ENCODE assay signal across 8 cellular contexts in the genomic region with DNA sequence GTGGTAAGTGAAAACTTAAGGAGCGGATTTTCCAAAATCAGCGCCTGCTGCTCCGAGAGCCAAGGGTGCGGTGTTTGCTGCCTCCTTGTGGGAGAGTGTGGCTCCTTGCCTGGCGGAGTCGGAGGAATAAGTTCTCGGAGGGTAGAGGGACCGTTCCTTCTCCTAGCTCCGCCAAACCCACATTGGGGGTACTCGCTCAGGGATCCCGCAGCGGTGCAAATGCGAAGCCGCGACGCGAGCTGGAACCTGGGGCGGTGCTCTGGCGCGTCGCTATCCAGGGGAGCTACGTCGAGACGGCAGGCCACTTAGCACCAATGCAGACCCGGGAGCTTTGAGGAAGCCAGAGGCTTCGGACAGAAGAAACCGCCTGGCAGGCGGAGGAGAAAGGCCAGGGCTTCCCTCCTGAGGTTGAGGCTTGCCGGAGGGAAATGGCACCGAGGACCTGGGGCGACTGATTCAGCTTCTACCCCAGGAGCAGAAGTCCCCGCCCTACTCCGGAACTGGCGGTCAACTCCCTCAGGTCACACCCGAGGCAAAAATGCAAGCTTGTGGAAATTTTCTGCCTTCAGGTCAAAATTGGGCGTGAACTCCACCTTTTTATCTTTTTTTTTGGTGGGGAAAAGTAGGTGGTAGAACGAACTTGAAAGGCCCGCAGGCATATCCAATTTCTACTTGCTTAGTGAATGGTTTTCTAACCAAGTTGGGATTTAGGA. TPM values are rescaled to one million over a fixed set of nuclear protein-coding genes. Genes with fewer than 3 reads are reported as not detected.
DNase-seq lines count a peak whose midpoint lies in the region; ATAC-seq, FAIRE-seq and TF ChIP-seq lines count a peak whose summit lies in the region.

No MANE protein-coding gene starts in this region.

- no peaks in the 10 kb centered on the region for H3K79me2 ChIP-seq in HepG2 (ENCODE audit: insufficient read depth, low read length)

- TF ChIP-seq RAD21 in HepG2 (CRISPR knock-in tag; IDR thresholded peaks at IDR 0.05): no peak

- CTCF ChIA-PET in HepG2 (lab: Yijun Ruan, JAX; ENCODE audit: low intra/inter-chr PET ratio, low total read pairs): interaction anchor here (1.8 kb wide), 1 partner anchor 103 kb away, joined by 5 read pairs; no protein-coding TSS in a partner anchor

- peak overlapping the region; percentile 92 for H2AFZ ChIP-seq in HepG2 (ENCODE audit: low read length)

- TF ChIP-seq CTCF in colonic mucosa (IDR thresholded peaks at IDR 0.05) (peak; percentile 32), HepG2 (CRISPR knock-in tag; IDR thresholded peaks at IDR 0.05) (peak; percentile 74)

- intact Hi-C loops in colonic mucosa (cut with DNase I) (no loop called here), HepG2 (cut with micrococcal nuclease; ENCODE audit: unreplicated experiment) (loop anchor here (1.0 kb wide), 1 partner anchor 104 kb away; no protein-coding TSS in a partner anchor)

- H4K20me1 ChIP-seq in HepG2 (ENCODE audit: insufficient read depth, low read length): no peaks in the 10 kb centered on the region

- H3K36me3 ChIP-seq in colonic mucosa (no peaks in the 10 kb centered on the region), HepG2 (replicated peaks in 1 of 2; ENCODE audit: control insufficient read depth in 1 of 2, insufficient read depth in 2 of 2, low read length in 2 of 2) (no peaks in the 10 kb centered on the region)

- H3K27ac ChIP-seq in colonic mucosa (no peak overlapping the region), HepG2 (ENCODE audit: extremely low read length, insufficient read depth, low read length) (no peak overlapping the region)

- ATAC-seq in HG02571 (IDR thresholded peaks at IDR 0.05; ENCODE audit: unreplicated experiment) (peak; percentile 83), HepG2 (peak; percentile 91)

- DNase-seq in NCI-H2171 treated with DMSO at 0.1 percent for 48 hours (lab: John Stamatoyannopoulos, UW) (peak; percentile 7), NCI-H2171 (lab: John Stamatoyannopoulos, UW) (no peak), MV-4-11 (lab: John Stamatoyannopoulos, UW) (peak; percentile 60), colonic mucosa (peak; percentile 45), HepG2 (ENCODE audit: low spot score) (peak; percentile 5)
- DNase-seq in activated CD4-positive, CD25-positive, alpha-beta regulatory T cell treated with anti-CD3 and anti-CD28 coated beads, Interleukin-2, amount 50 U/mL, for 72 hours: peak; percentile 59
- peak; percentile 52 for DNase-seq in stimulated activated CD4-positive, alpha-beta T cell treated with anti-CD3 and anti-CD28 coated beads, Interleukin-4, amount 100 ng/mL, for 24 hours

- peak overlapping the region; percentile 91 for H3K4me2 ChIP-seq in HepG2 (ENCODE audit: low read depth, low read length)

- BruUV-seq in HepG2 (replicated peaks; lab: Mats Ljungman, UMichigan): no TSS peak

- no peak for TF ChIP-seq POLR2A in HepG2 (IDR thresholded peaks at IDR 0.05; ENCODE audit: insufficient read depth in 1 of 2, low read depth in 2 of 2, low read length in 2 of 2)

- in situ Hi-C loops in HepG2 (cut with HindIII; ENCODE audit: extremely low pct_ligation_motif_present, low pct_unique_long_range_greater_than_20kb): no loop called here

- TF ChIP-seq EP300 in HepG2 (IDR thresholded peaks at IDR 0.05; ENCODE audit: low read depth in 2 of 2, low read length in 2 of 2) (no peak), HepG2 (CRISPR knock-in tag; IDR thresholded peaks at IDR 0.05; ENCODE audit: borderline replicate concordance) (no peak)

- H3K4me1 ChIP-seq in colonic mucosa: no peaks in the 10 kb centered on the region
- 0 out of 2 replicates have a peak, but pooled peaks cover 6% of the 10 kb centered on the region for H3K4me1 ChIP-seq in HepG2 (ENCODE audit: insufficient read depth, low read length)

- H3K9ac ChIP-seq in colonic mucosa (ENCODE audit: low read depth in 2 of 2, low read length in 2 of 2) (peak overlapping the region; percentile 57 to 62), HepG2 (ENCODE audit: insufficient read depth, low read depth, low read length) (peak overlapping the region; percentile 34; the same call in 1 of the 2 replicates)

- H3K9me3 ChIP-seq in colonic mucosa: no peaks in the 10 kb centered on the region
- H3K9me3 ChIP-seq in HepG2 (ENCODE audit: low read length): no peaks in the 10 kb centered on the region

- H3K4me3 ChIP-seq in colonic mucosa: peak overlapping the region; percentile 46
- H3K4me3 ChIP-seq in HepG2 (replicated peaks in 1 of 3; ENCODE audit: insufficient read depth in 1 of 3, low read depth in 2 of 3, low read length in 3 of 3): peak overlapping the region; percentile 55 to 74 (median 62)

- 4% methylated on average over 14 of the region's 38 CpGs for WGBS in HepG2 (ENCODE audit: low lambda C conversion rate)

- H3K27me3 ChIP-seq in colonic mucosa (no peaks in the 10 kb centered on the region), HepG2 (ENCODE audit: control insufficient read depth in 1 of 2, insufficient read depth in 2 of 2, low read length in 2 of 2) (peaks cover 0 to 6% of the 10 kb centered on the region in 2 experiments; a peak in 3 of 5 replicates)

- POLR2A ChIA-PET in HepG2 (lab: Yijun Ruan, JAX): no interaction called here

- FAIRE-seq in HepG2 (lab: Jason Lieb, UNC): peak; percentile 32

RNA-seq across cellular contexts. Expression of a gene that starts 5.7 kb away (rescaled TPM):
- total RNA-seq in colonic mucosa (under 1 TPM in 1 of 2 donors, not detected in 1; 0.16 TPM), HepG2 (2016; rRNA removed; fragmentation: Illumina TruSeq; extraction: Trizol) (not detected in 2 replicates)
- not detected in 2 replicates for total RNA-seq in HepG2 (2016; cell fraction: cytosol; rRNA removed; fragmentation: Illumina TruSeq; extraction: Trizol; ENCODE audit: low read depth)
- not detected in 2 replicates for total RNA-seq in HepG2 (2016; cell fraction: insoluble cytoplasmic fraction; rRNA removed; fragmentation: Illumina TruSeq; extraction: Trizol)
- not detected in 2 replicates for total RNA-seq in HepG2 (2016; cell fraction: membrane; rRNA removed; fragmentation: Illumina TruSeq; extraction: Trizol)
- total RNA-seq in HepG2 (2016; cell fraction: nucleus; rRNA removed; fragmentation: Illumina TruSeq; extraction: Trizol): not detected in 2 replicates
- not detected in 2 replicates for polyA plus RNA-seq in HepG2 (2011; rRNA removed)
- not detected in 2 replicates for polyA plus RNA-seq in HepG2 (2011; cell fraction: cytosol; rRNA removed)
- polyA plus RNA-seq in HepG2 (2011; cell fraction: nucleus; rRNA removed): not detected in 2 replicates
- polyA plus RNA-seq in HepG2 (2012): not detected in 2 replicates
- polyA plus RNA-seq in HepG2 (2016; cell fraction: cytosol; fragmentation: Illumina TruSeq; extraction: Trizol; ENCODE audit: low read depth): not detected in 2 replicates
- not detected in 2 replicates for polyA plus RNA-seq in HepG2 (2016; cell fraction: insoluble cytoplasmic fraction; fragmentation: Illumina TruSeq; extraction: Trizol; ENCODE audit: low read depth)
- polyA plus RNA-seq in HepG2 (2016; cell fraction: membrane; fragmentation: Illumina TruSeq; extraction: Trizol; ENCODE audit: low read depth): not detected in 2 replicates
- polyA plus RNA-seq in HepG2 (2016; cell fraction: nucleus; fragmentation: Illumina TruSeq; extraction: Trizol; ENCODE audit: insufficient read depth, low read depth): not detected in 2 replicates
- not detected in 2 replicates for polyA minus RNA-seq in HepG2 (2011; rRNA and poly(A)+ RNA removed; ENCODE audit: low replicate concordance)
- not detected in 2 replicates for polyA minus RNA-seq in HepG2 (2011; cell fraction: cytosol; rRNA and poly(A)+ RNA removed)
- polyA minus RNA-seq in HepG2 (2011; cell fraction: nucleus; rRNA and poly(A)+ RNA removed): not detected in 2 replicates

RNA-seq across cellular contexts. Expression of a gene that starts 19.3 kb away (rescaled TPM):
- total RNA-seq in colonic mucosa: not detected
- total RNA-seq in HepG2 (2016; rRNA removed; fragmentation: Illumina TruSeq; extraction: Trizol): not detected in 2 replicates
- not detected in 2 replicates for total RNA-seq in HepG2 (2016; cell fraction: cytosol; rRNA removed; fragmentation: Illumina TruSeq; extraction: Trizol; ENCODE audit: low read depth)
- not detected in 2 replicates for total RNA-seq in HepG2 (2016; cell fraction: insoluble cytoplasmic fraction; rRNA removed; fragmentation: Illumina TruSeq; extraction: Trizol)
- total RNA-seq in HepG2 (2016; cell fraction: membrane; rRNA removed; fragmentation: Illumina TruSeq; extraction: Trizol): not detected in 2 replicates
- total RNA-seq in HepG2 (2016; cell fraction: nucleus; rRNA removed; fragmentation: Illumina TruSeq; extraction: Trizol): not detected in 2 replicates
- polyA plus RNA-seq in HepG2 (2011; rRNA removed): not detected in 2 replicates
- polyA plus RNA-seq in HepG2 (2011; cell fraction: cytosol; rRNA removed): not detected in 2 replicates
- not detected in 2 replicates for polyA plus RNA-seq in HepG2 (2011; cell fraction: nucleus; rRNA removed)
- polyA plus RNA-seq in HepG2 (2012): not detected in 2 replicates
- polyA plus RNA-seq in HepG2 (2016; cell fraction: cytosol; fragmentation: Illumina TruSeq; extraction: Trizol; ENCODE audit: low read depth): not detected in 2 replicates
- polyA plus RNA-seq in HepG2 (2016; cell fraction: insoluble cytoplasmic fraction; fragmentation: Illumina TruSeq; extraction: Trizol; ENCODE audit: low read depth): not detected in 2 replicates
- polyA plus RNA-seq in HepG2 (2016; cell fraction: membrane; fragmentation: Illumina TruSeq; extraction: Trizol; ENCODE audit: low read depth): not detected in 2 replicates
- polyA plus RNA-seq in HepG2 (2016; cell fraction: nucleus; fragmentation: Illumina TruSeq; extraction: Trizol; ENCODE audit: insufficient read depth, low read depth): not detected in 2 replicates
- not detected in 2 replicates for polyA minus RNA-seq in HepG2 (2011; rRNA and poly(A)+ RNA removed; ENCODE audit: low replicate concordance)
- polyA minus RNA-seq in HepG2 (2011; cell fraction: cytosol; rRNA and poly(A)+ RNA removed): not detected in 2 replicates
- polyA minus RNA-seq in HepG2 (2011; cell fraction: nucleus; rRNA and poly(A)+ RNA removed): not detected in 2 replicates

RNA-seq across cellular contexts. Expression of a gene that starts 26.5 kb away (rescaled TPM):
- total RNA-seq in colonic mucosa (not detected), HepG2 (2016; rRNA removed; fragmentation: Illumina TruSeq; extraction: Trizol) (not detected in 2 replicates)
- total RNA-seq in HepG2 (2016; cell fraction: cytosol; rRNA removed; fragmentation: Illumina TruSeq; extraction: Trizol; ENCODE audit: low read depth): not detected in 2 replicates
- not detected in 2 replicates for total RNA-seq in HepG2 (2016; cell fraction: insoluble cytoplasmic fraction; rRNA removed; fragmentation: Illumina TruSeq; extraction: Trizol)
- total RNA-seq in HepG2 (2016; cell fraction: membrane; rRNA removed; fragmentation: Illumina TruSeq; extraction: Trizol): not detected in 2 replicates
- not detected in 2 replicates for total RNA-seq in HepG2 (2016; cell fraction: nucleus; rRNA removed; fragmentation: Illumina TruSeq; extraction: Trizol)
- polyA plus RNA-seq in HepG2 (2011; rRNA removed): not detected in 2 replicates
- polyA plus RNA-seq in HepG2 (2011; cell fraction: cytosol; rRNA removed): not detected in 2 replicates
- not detected in 2 replicates for polyA plus RNA-seq in HepG2 (2011; cell fraction: nucleus; rRNA removed)
- polyA plus RNA-seq in HepG2 (2012): not detected in 2 replicates
- polyA plus RNA-seq in HepG2 (2016; cell fraction: cytosol; fragmentation: Illumina TruSeq; extraction: Trizol; ENCODE audit: low read depth): not detected in 2 replicates
- polyA plus RNA-seq in HepG2 (2016; cell fraction: insoluble cytoplasmic fraction; fragmentation: Illumina TruSeq; extraction: Trizol; ENCODE audit: low read depth): not detected in 2 replicates
- not detected in 2 replicates for polyA plus RNA-seq in HepG2 (2016; cell fraction: membrane; fragmentation: Illumina TruSeq; extraction: Trizol; ENCODE audit: low read depth)
- polyA plus RNA-seq in HepG2 (2016; cell fraction: nucleus; fragmentation: Illumina TruSeq; extraction: Trizol; ENCODE audit: insufficient read depth, low read depth): not detected in 2 replicates
- polyA minus RNA-seq in HepG2 (2011; rRNA and poly(A)+ RNA removed; ENCODE audit: low replicate concordance): not detected in 2 replicates
- polyA minus RNA-seq in HepG2 (2011; cell fraction: cytosol; rRNA and poly(A)+ RNA removed): not detected in 2 replicates
- not detected in 2 replicates for polyA minus RNA-seq in HepG2 (2011; cell fraction: nucleus; rRNA and poly(A)+ RNA removed)

RNA-seq across cellular contexts. Expression of a gene that starts 34.9 kb away (rescaled TPM):
- total RNA-seq in colonic mucosa: not detected
- total RNA-seq in HepG2 (2016; rRNA removed; fragmentation: Illumina TruSeq; extraction: Trizol): not detected in 2 replicates
- not detected in 2 replicates for total RNA-seq in HepG2 (2016; cell fraction: cytosol; rRNA removed; fragmentation: Illumina TruSeq; extraction: Trizol; ENCODE audit: low read depth)
- not detected in 2 replicates for total RNA-seq in HepG2 (2016; cell fraction: insoluble cytoplasmic fraction; rRNA removed; fragmentation: Illumina TruSeq; extraction: Trizol)
- not detected in 2 replicates for total RNA-seq in HepG2 (2016; cell fraction: membrane; rRNA removed; fragmentation: Illumina TruSeq; extraction: Trizol)
- not detected in 2 replicates for total RNA-seq in HepG2 (2016; cell fraction: nucleus; rRNA removed; fragmentation: Illumina TruSeq; extraction: Trizol)
- not detected in 2 replicates for polyA plus RNA-seq in HepG2 (2011; rRNA removed)
- not detected in 2 replicates for polyA plus RNA-seq in HepG2 (2011; cell fraction: cytosol; rRNA removed)
- not detected in 2 replicates for polyA plus RNA-seq in HepG2 (2011; cell fraction: nucleus; rRNA removed)
- not detected in 2 replicates for polyA plus RNA-seq in HepG2 (2012)
- not detected in 2 replicates for polyA plus RNA-seq in HepG2 (2016; cell fraction: cytosol; fragmentation: Illumina TruSeq; extraction: Trizol; ENCODE audit: low read depth)
- polyA plus RNA-seq in HepG2 (2016; cell fraction: insoluble cytoplasmic fraction; fragmentation: Illumina TruSeq; extraction: Trizol; ENCODE audit: low read depth): not detected in 2 replicates
- polyA plus RNA-seq in HepG2 (2016; cell fraction: membrane; fragmentation: Illumina TruSeq; extraction: Trizol; ENCODE audit: low read depth): not detected in 2 replicates
- polyA plus RNA-seq in HepG2 (2016; cell fraction: nucleus; fragmentation: Illumina TruSeq; extraction: Trizol; ENCODE audit: insufficient read depth, low read depth): not detected in 2 replicates
- not detected in 2 replicates for polyA minus RNA-seq in HepG2 (2011; rRNA and poly(A)+ RNA removed; ENCODE audit: low replicate concordance)
- not detected in 2 replicates for polyA minus RNA-seq in HepG2 (2011; cell fraction: cytosol; rRNA and poly(A)+ RNA removed)
- polyA minus RNA-seq in HepG2 (2011; cell fraction: nucleus; rRNA and poly(A)+ RNA removed): not detected in 2 replicates
